ENCODE assay signal across 1 cellular context in the genomic region with DNA sequence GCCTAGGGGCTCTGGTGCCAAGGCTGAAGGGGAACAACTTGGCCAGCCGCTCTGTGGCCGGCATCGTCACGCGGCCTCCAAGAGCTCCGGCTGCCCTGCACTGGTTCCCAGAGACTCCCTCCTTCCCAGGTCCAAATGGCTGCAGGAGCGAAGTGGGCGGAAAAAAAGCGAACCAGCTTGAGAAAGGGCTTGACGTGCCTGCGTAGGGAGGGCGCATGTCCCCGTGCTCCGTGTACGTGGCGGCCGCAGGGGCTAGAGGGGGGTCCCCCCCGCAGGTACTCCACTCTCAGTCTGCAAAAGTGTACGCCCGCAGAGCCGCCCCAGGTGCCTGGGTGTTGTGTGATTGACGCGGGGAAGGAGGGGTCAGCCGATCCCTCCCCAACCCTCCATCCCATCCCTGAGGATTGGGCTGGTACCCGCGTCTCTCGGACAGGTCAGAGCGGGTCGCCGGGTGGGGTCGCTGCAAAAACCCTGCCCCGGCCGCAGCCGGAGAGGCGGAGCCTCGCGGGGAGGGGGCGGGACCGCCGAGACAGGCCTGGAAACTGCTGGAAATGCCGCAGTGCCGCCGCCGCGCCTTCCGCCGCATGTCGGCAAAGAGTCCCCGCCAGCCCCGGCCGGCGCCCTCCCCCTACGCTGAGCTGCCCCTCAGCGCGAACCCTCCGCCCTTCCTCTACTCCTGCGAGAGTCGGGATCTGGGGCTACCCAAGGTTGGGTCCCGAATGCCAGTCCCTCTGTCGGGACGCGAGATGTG.
TF ChIP-seq lines count a peak whose summit lies in the region.

No MANE protein-coding gene starts in this region.

TF ChIP-seq in GM12878, 131 proteins besides CTCF, POLR2A, EP300 and RAD21 (continues in another document):
- TF ChIP-seq USF2 (IDR thresholded peaks at IDR 0.05; ENCODE audit: borderline replicate concordance, low read depth, low read length) (no peak), NR2C1 (IDR thresholded peaks at IDR 0.05) (peak; percentile 17; the same call in 1 of the 2 replicates), SMAD5 (IDR thresholded peaks at IDR 0.05; ENCODE audit: low read depth) (0 out of 2 replicates have a peak, but pooled peaks have one; percentile 10), POLR2AphosphoS5 (IDR thresholded peaks at IDR 0.05; ENCODE audit: low read length) (no peak), RUNX3 (IDR thresholded peaks at IDR 0.05; ENCODE audit: low read length) (peak; percentile 81), RBBP5 (conservative IDR thresholded peaks at IDR 0.05) (no peak), NR2F1 (conservative IDR thresholded peaks at IDR 0.05) (peak; percentile 52; the same call in 1 of the 2 replicates), BRCA1 (IDR thresholded peaks at IDR 0.05; ENCODE audit: low read depth, low read length) (0 out of 2 replicates have a peak, but pooled peaks have one; percentile 22), NBN (IDR thresholded peaks at IDR 0.05) (no peak), BACH1 (IDR thresholded peaks at IDR 0.05; ENCODE audit: borderline replicate concordance) (peak; percentile 75; the same call in 1 of the 2 replicates), MEF2B (IDR thresholded peaks at IDR 0.05; ENCODE audit: partially characterized antibody, poor library complexity, severe bottlenecking) (peak; percentile 9), SP1 (IDR thresholded peaks at IDR 0.05; ENCODE audit: low read depth, low read length) (peak; percentile 56), IKZF1 (conservative IDR thresholded peaks at IDR 0.05) (peak; percentile 86), YY1 (IDR thresholded peaks at IDR 0.05; ENCODE audit: low read depth, low read length) (peak; percentile 75; the same call in 1 of the 2 replicates), CHD2 (IDR thresholded peaks at IDR 0.05; ENCODE audit: borderline replicate concordance, low read depth, low read length) (peak; percentile 92), TCF12 (IDR thresholded peaks at IDR 0.05; ENCODE audit: low read depth, low read length) (peak; percentile 74; the same call in 1 of the 2 replicates), ZNF384 (IDR thresholded peaks at IDR 0.05; ENCODE audit: borderline replicate concordance, low read depth, low read length) (no peak), RAD51 (IDR thresholded peaks at IDR 0.05) (no peak), ZZZ3 (IDR thresholded peaks at IDR 0.05; ENCODE audit: control insufficient read depth, insufficient read length, low read depth) (no peak), CEBPZ (IDR thresholded peaks at IDR 0.05; ENCODE audit: low read depth, low read length) (no peak), HSF1 (IDR thresholded peaks at IDR 0.05; ENCODE audit: low read depth, low read length) (peak; percentile 99), POLR2AphosphoS2 (IDR thresholded peaks at IDR 0.05; ENCODE audit: low read depth, low read length) (no peak), PBX3 (IDR thresholded peaks at IDR 0.05; ENCODE audit: insufficient replicate concordance, low read depth, low read length) (peak; percentile 81), TBL1XR1 (IDR thresholded peaks at IDR 0.05; ENCODE audit: low read depth, low read length) (no peak), STAT3 (IDR thresholded peaks at IDR 0.05; ENCODE audit: low read depth, low read length) (no peak), POU2F2 (IDR thresholded peaks at IDR 0.05; ENCODE audit: borderline replicate concordance, low read depth, low read length) (peak; percentile 47; the same call in 1 of the 3 replicates), HDAC2 (IDR thresholded peaks at IDR 0.05) (no peak), EGR1 (IDR thresholded peaks at IDR 0.05; ENCODE audit: borderline replicate concordance in 1 of 2, low read depth in 2 of 2, low read length in 2 of 2) (peak in 1 of 2 experiments; percentile 44; a peak in 1 of 3 replicates), ZNF24 (IDR thresholded peaks at IDR 0.05) (peak; percentile 32; the same call in 1 of the 2 replicates), CBX3 (IDR thresholded peaks at IDR 0.05; ENCODE audit: borderline replicate concordance, low read depth) (no peak), TCF3 (IDR thresholded peaks at IDR 0.05; ENCODE audit: borderline replicate concordance, insufficient read depth, low read depth, low read length) (peak; percentile 84; the same call in 1 of the 2 replicates), CREM (IDR thresholded peaks at IDR 0.05; ENCODE audit: low read depth) (peak; percentile 63; the same call in 1 of the 2 replicates), IRF5 (IDR thresholded peaks at IDR 0.05; ENCODE audit: borderline replicate concordance) (no peak), IRF4 (IDR thresholded peaks at IDR 0.05; ENCODE audit: low read depth, low read length) (0 out of 2 replicates have a peak, but pooled peaks have one; percentile 37), LARP7 (IDR thresholded peaks at IDR 0.05) (peak; percentile 68; the same call in 1 of the 2 replicates), TAF1 (IDR thresholded peaks at IDR 0.05; ENCODE audit: borderline replicate concordance, low read depth, low read length) (peak; percentile 33; the same call in 1 of the 2 replicates), MEF2A (IDR thresholded peaks at IDR 0.05; ENCODE audit: insufficient read depth, low read depth, low read length) (0 out of 2 replicates have a peak, but pooled peaks have one; percentile 25), JUND (IDR thresholded peaks at IDR 0.05; ENCODE audit: low read depth, low read length) (peak; percentile 36; the same call in 1 of the 2 replicates), MYB (IDR thresholded peaks at IDR 0.05; ENCODE audit: borderline replicate concordance, low read depth, low read length) (no peak), IKZF2 (IDR thresholded peaks at IDR 0.05) (peak; percentile 35 to 50; a peak in 3 of 4 replicates)
- TF ChIP-seq, protein P1, sequence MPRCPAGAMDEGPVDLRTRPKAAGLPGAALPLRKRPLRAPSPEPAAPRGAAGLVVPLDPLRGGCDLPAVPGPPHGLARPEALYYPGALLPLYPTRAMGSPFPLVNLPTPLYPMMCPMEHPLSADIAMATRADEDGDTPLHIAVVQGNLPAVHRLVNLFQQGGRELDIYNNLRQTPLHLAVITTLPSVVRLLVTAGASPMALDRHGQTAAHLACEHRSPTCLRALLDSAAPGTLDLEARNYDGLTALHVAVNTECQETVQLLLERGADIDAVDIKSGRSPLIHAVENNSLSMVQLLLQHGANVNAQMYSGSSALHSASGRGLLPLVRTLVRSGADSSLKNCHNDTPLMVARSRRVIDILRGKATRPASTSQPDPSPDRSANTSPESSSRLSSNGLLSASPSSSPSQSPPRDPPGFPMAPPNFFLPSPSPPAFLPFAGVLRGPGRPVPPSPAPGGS (IDR thresholded peaks at IDR 0.05; ENCODE audit: borderline replicate concordance, insufficient read depth, low read depth, low read length, poor library complexity, severe bottlenecking), result peak; percentile 23
- TF ChIP-seq, protein P2, sequence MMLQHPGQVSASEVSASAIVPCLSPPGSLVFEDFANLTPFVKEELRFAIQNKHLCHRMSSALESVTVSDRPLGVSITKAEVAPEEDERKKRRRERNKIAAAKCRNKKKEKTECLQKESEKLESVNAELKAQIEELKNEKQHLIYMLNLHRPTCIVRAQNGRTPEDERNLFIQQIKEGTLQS (IDR thresholded peaks at IDR 0.05; ENCODE audit: borderline replicate concordance, extremely low read depth, low read depth, low read length), result no peak
- TF ChIP-seq, protein P3, sequence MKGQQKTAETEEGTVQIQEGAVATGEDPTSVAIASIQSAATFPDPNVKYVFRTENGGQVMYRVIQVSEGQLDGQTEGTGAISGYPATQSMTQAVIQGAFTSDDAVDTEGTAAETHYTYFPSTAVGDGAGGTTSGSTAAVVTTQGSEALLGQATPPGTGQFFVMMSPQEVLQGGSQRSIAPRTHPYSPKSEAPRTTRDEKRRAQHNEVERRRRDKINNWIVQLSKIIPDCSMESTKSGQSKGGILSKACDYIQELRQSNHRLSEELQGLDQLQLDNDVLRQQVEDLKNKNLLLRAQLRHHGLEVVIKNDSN (IDR thresholded peaks at IDR 0.05; ENCODE audit: borderline replicate concordance, extremely low read length, insufficient read depth, low read depth, low read length), result no peak
- TF ChIP-seq, protein P4, sequence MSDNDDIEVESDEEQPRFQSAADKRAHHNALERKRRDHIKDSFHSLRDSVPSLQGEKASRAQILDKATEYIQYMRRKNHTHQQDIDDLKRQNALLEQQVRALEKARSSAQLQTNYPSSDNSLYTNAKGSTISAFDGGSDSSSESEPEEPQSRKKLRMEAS (IDR thresholded peaks at IDR 0.05; ENCODE audit: low read depth, low read length), result peak; percentile 55
- TF ChIP-seq, protein P5, sequence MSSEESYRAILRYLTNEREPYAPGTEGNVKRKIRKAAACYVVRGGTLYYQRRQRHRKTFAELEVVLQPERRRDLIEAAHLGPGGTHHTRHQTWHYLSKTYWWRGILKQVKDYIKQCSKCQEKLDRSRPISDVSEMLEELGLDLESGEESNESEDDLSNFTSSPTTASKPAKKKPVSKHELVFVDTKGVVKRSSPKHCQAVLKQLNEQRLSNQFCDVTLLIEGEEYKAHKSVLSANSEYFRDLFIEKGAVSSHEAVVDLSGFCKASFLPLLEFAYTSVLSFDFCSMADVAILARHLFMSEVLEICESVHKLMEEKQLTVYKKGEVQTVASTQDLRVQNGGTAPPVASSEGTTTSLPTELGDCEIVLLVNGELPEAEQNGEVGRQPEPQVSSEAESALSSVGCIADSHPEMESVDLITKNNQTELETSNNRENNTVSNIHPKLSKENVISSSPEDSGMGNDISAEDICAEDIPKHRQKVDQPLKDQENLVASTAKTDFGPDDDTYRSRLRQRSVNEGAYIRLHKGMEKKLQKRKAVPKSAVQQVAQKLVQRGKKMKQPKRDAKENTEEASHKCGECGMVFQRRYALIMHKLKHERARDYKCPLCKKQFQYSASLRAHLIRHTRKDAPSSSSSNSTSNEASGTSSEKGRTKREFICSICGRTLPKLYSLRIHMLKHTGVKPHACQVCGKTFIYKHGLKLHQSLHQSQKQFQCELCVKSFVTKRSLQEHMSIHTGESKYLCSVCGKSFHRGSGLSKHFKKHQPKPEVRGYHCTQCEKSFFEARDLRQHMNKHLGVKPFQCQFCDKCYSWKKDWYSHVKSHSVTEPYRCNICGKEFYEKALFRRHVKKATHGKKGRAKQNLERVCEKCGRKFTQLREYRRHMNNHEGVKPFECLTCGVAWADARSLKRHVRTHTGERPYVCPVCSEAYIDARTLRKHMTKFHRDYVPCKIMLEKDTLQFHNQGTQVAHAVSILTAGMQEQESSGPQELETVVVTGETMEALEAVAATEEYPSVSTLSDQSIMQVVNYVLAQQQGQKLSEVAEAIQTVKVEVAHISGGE (CRISPR knock-in tag; IDR thresholded peaks at IDR 0.05), result no peak
